Comparison of ENCODE assay signal across 35 cellular contexts in genomic region chr1:198548890-198549289, GRCh38. TPM values are rescaled to one million over a fixed set of nuclear protein-coding genes. Genes with fewer than 3 reads are reported as not detected.
"Had no signal": no experiment of that assay in that cellular context is flagged by ENCODE, and none has a peak within 500 bp of the region (broad histone marks: within the 10 kb centered on the region; RNA-seq: fewer than 3 reads in every experiment).

No MANE protein-coding gene starts in this region.

- DNase-seq: effector CD8-positive, alpha-beta T cell; endodermal cell; foreskin fibroblast; gastrocnemius medialis; head of caudate nucleus; mesenchymal stem cell; mucosa of descending colon; naive B cell; stimulated activated CD4-positive, alpha-beta T cell treated with anti-CD3 and anti-CD28 coated beads, Interleukin-12 subunit alpha, Interleukin-12 subunit beta, amount 100 ng/mL, for 4 hours; stimulated activated CD4-positive, alpha-beta T cell treated with anti-CD3 and anti-CD28 coated beads, Interleukin-1b, Interleukin-23, amount 100 ng/mL, for 48 hours; stimulated activated CD4-positive, alpha-beta T cell treated with anti-CD3 and anti-CD28 coated beads, Interleukin-4, amount 100 ng/mL, for 1 hour; stimulated activated CD8-positive, alpha-beta memory T cell treated with anti-CD3 and anti-CD28 coated beads, Interleukin-4, amount 100 ng/mL, for 48 hours; stimulated activated naive CD4-positive, alpha-beta T cell treated with Interleukin-2 at 50 U/mL for 16 hours; stomach; thyroid gland; trophoblast cell had no signal

- H3K4me1 ChIP-seq: gastrocnemius medialis, neural progenitor cell, prostate gland, right atrium auricular region, stomach, thyroid gland, vagina had no signal

- FAIRE-seq: keratinocyte had no signal

- H3K4me3 ChIP-seq: gastrocnemius medialis, lung, mucosa of descending colon, neural progenitor cell, prostate gland, right atrium auricular region, smooth muscle cell, stomach, thyroid gland, vagina had no signal

- H3K36me3 ChIP-seq: gastrocnemius medialis, neural progenitor cell, prostate gland, right atrium auricular region, stomach, thyroid gland, vagina had no signal

- H3K4me2 ChIP-seq: neural progenitor cell, smooth muscle cell had no signal

- H3K4me1 Mint-ChIP-seq: nephron, neural progenitor cell had no signal

- H3K9me3 ChIP-seq: gastrocnemius medialis, mucosa of descending colon, prostate gland, right atrium auricular region, stomach, thyroid gland, vagina had no signal

- H3K27ac Mint-ChIP-seq: endodermal cell, mesothelial cell of epicardium, nephron, neural progenitor cell had no signal

- ATAC-seq: esophagus mucosa, gastrocnemius medialis, left lobe of liver, mucosa of descending colon, sciatic nerve had no signal

- H3K4me3 Mint-ChIP-seq: endodermal cell, mesothelial cell of epicardium, nephron, neural progenitor cell had no signal

- H3K27me3 ChIP-seq: gastrocnemius medialis, neural progenitor cell, right atrium auricular region, stomach, thyroid gland, vagina had no signal

- H3K9ac ChIP-seq: neural progenitor cell had no signal

- H3K27me3 Mint-ChIP-seq: naive B cell had no signal

- H3K27ac ChIP-seq: epithelial cell of prostate, gastrocnemius medialis, neural progenitor cell, prostate gland, right atrium auricular region, stomach, thyroid gland, vagina had no signal

- H2AFZ ChIP-seq: neural progenitor cell had no signal

- H3K36me3 Mint-ChIP-seq: neural progenitor cell had no signal

RNA-seq across cellular contexts. Expression of gene ATP6V1G3, which starts 8.4 kb away (rescaled TPM):
- total RNA-seq: esophagus mucosa, gastrocnemius medialis, glomerular endothelial cell, left lobe of liver, liver, lung, mesothelial cell of epicardium, mucosa of descending colon, osteocyte, prostate gland, right atrium auricular region, sciatic nerve, smooth muscle cell, stomach, subcutaneous adipose tissue, temporal lobe, thyroid gland, ureter, vagina had no signal
- polyA plus RNA-seq: keratinocyte, liver, lung, smooth muscle cell, stomach had no signal
